8 cellular contexts compared by ENCODE assay signal in the genomic region with DNA sequence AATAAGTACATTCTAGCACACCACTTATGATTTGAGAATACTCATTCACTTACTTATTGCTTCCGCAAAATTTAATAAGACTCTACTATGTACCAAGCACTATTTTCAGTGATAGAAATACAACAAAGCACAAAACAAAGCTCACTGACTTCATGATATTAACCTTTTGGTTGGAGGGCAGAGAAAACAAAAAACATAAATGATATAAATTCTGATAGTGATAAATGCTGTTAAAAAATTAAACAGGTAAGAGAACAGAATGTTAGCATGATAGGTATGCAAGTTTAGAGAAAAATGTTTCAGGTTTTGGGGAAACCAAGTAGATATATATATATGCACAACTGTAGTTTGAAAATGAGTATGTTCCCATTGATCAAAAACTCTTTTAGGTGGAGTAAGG. TPM values are rescaled to one million over a fixed set of nuclear protein-coding genes. Genes with fewer than 3 reads are reported as not detected.
DNase-seq lines count a peak whose midpoint lies in the region; ATAC-seq, FAIRE-seq and TF ChIP-seq lines count a peak whose summit lies in the region.
"Had no signal": no experiment of that assay in that cellular context is flagged by ENCODE, and none has a peak within 500 bp of the region (broad histone marks: within the 10 kb centered on the region; RNA-seq: fewer than 3 reads in every experiment).

No MANE protein-coding gene starts in this region.

- DNase-seq in GM19239 (ENCODE audit: insufficient read length, low spot score) (no peak), OCI-LY7 (ENCODE audit: low spot score) (no peak), endodermal cell (no peak), progenitor cell of endocrine pancreas (ENCODE audit: low spot score, unreplicated experiment) (no peak)
- DNase-seq in stimulated activated CD4-positive, alpha-beta T cell treated with anti-CD3 and anti-CD28 coated beads, Interleukin-1b, Interleukin-23, amount 100 ng/mL, for 48 hours: no peak
- no peak for DNase-seq in activated CD8-positive, alpha-beta memory T cell treated with anti-CD3 and anti-CD28 coated beads for 24 hours
- DNase-seq: substantia nigra had no signal

- 100% methylated on average over 1 of the region's 1 CpG; no CpG with 5 or more reads in 1 of the 2 experiments for WGBS in endodermal cell (ENCODE audit: insufficient coverage in 1 of 2, insufficient read length in 1 of 2), 2 experiments

- TF ChIP-seq CTCF in OCI-LY7 (conservative IDR thresholded peaks at IDR 0.05; ENCODE audit: low read length) (no peak), endodermal cell (conservative IDR thresholded peaks at IDR 0.05) (no peak), progenitor cell of endocrine pancreas (IDR thresholded peaks at IDR 0.05; ENCODE audit: unreplicated experiment) (no peak)

- no TSS peak for BruUV-seq in OCI-LY7 (replicated peaks; lab: Mats Ljungman, UMichigan)

- CTCF ChIA-PET in OCI-LY7 (lab: Charles Lee; ENCODE audit: unreplicated experiment): no interaction called here

- H3K9me3 ChIP-seq in OCI-LY7 (ENCODE audit: low read length) (no peaks in the 10 kb centered on the region), endodermal cell (ENCODE audit: control insufficient read depth, low read length) (no peaks in the 10 kb centered on the region)

- H4K20me1 ChIP-seq in OCI-LY7 (ENCODE audit: insufficient read depth, low read length): peaks cover 3% of the 10 kb centered on the region; the same call in 1 of the 2 replicates

- ATAC-seq in HG02623 (IDR thresholded peaks at IDR 0.05; ENCODE audit: unreplicated experiment): no peak

- intact Hi-C loops in OCI-LY7 (cut with micrococcal nuclease; ENCODE audit: unreplicated experiment): no loop called here

- H3K27me3 Mint-ChIP-seq in endodermal cell (ENCODE audit: insufficient read depth) (no peaks in the 10 kb centered on the region), progenitor cell of endocrine pancreas (no peaks in the 10 kb centered on the region)

- H3K36me3 ChIP-seq in OCI-LY7 (ENCODE audit: insufficient read depth, low read length): peaks cover 23% of the 10 kb centered on the region
- H3K36me3 ChIP-seq in endodermal cell (ENCODE audit: control insufficient read depth, insufficient read depth, low read length): peaks cover 22% of the 10 kb centered on the region

- H3K4me3 ChIP-seq in OCI-LY7 (ENCODE audit: low read depth, low read length, poor library complexity, severe bottlenecking): peak overlapping the region; percentile 76
- peak overlapping the region; percentile 100 for H3K4me3 ChIP-seq in endodermal cell (ENCODE audit: low read length)

- H3K4me2 ChIP-seq in OCI-LY7 (ENCODE audit: low read length): peak overlapping the region; percentile 64

- peak overlapping the region; percentile 97 for H3K9ac ChIP-seq in endodermal cell (ENCODE audit: extremely low read depth, low read length, poor library complexity, severe bottlenecking)

- peaks cover 95% of the 10 kb centered on the region for H3K79me2 ChIP-seq in OCI-LY7 (ENCODE audit: insufficient read depth, low read depth, low read length)

- H3K27ac Mint-ChIP-seq in endodermal cell (no peak overlapping the region), progenitor cell of endocrine pancreas (peak overlapping the region; percentile 99)

- H3K9me2 ChIP-seq in OCI-LY7 (ENCODE audit: insufficient read depth, low read length): no peaks in the 10 kb centered on the region

- POLR2A ChIA-PET in OCI-LY7 (lab: Charles Lee): interaction anchor here (1.0 to 8.7 kb wide), 5 partner anchors 11 to 207 kb away, joined by 3 to 92 read pairs (median 6); partner anchors contain the start of genes CTH and SRSF11

- H3K4me1 ChIP-seq in OCI-LY7 (ENCODE audit: insufficient read depth, low read length, poor library complexity, severe bottlenecking): peaks cover 52% of the 10 kb centered on the region
- peaks cover 4% of the 10 kb centered on the region for H3K4me1 ChIP-seq in endodermal cell (ENCODE audit: control insufficient read depth, insufficient read depth, low read length)

- H3K36me3 Mint-ChIP-seq in endodermal cell (ENCODE audit: low read depth) (peaks cover 13% of the 10 kb centered on the region), progenitor cell of endocrine pancreas (ENCODE audit: insufficient read depth) (peaks cover 1% of the 10 kb centered on the region)

- H3K27me3 ChIP-seq in endodermal cell (ENCODE audit: control insufficient read depth, insufficient read depth, low read length, poor library complexity, severe bottlenecking): no peaks in the 10 kb centered on the region

- H3K4me3 Mint-ChIP-seq in endodermal cell (peak overlapping the region; percentile 99), progenitor cell of endocrine pancreas (ENCODE audit: low read depth) (peak overlapping the region; percentile 97)

- H3K9me3 Mint-ChIP-seq in endodermal cell (no peaks in the 10 kb centered on the region), progenitor cell of endocrine pancreas (ENCODE audit: low read depth) (no peaks in the 10 kb centered on the region)

- FAIRE-seq in GM19239 (lab: Jason Lieb, UNC): peak; percentile 11

- H3K4me1 Mint-ChIP-seq in endodermal cell: peaks cover 12% of the 10 kb centered on the region
- H3K4me1 Mint-ChIP-seq in progenitor cell of endocrine pancreas (ENCODE audit: low read depth): peaks cover 26% of the 10 kb centered on the region

- H2AFZ ChIP-seq in OCI-LY7 (ENCODE audit: low read length): no peak overlapping the region

- H3K27ac ChIP-seq in OCI-LY7 (ENCODE audit: low read depth, low read length, poor library complexity, severe bottlenecking): no peak overlapping the region
- H3K27ac ChIP-seq in endodermal cell (ENCODE audit: low read depth, low read length): no peak overlapping the region

RNA-seq across cellular contexts. Expression of gene LRRC40, which starts 1.2 kb away (rescaled TPM):
- 20.1 and 20.3 TPM in 2 replicates for total RNA-seq in OCI-LY7 (2014; rRNA removed; shearing (Covaris generic))
- 22.0 and 23.5 TPM in 2 replicates for total RNA-seq in OCI-LY7 (2022)
- total RNA-seq in endodermal cell: 10 to 100 TPM; 26.8 to 29.2 TPM
- polyA plus RNA-seq in endodermal cell (2013, experiment 1 of 2): 40.8 TPM
- 41.2 TPM for polyA plus RNA-seq in endodermal cell (2013, experiment 2 of 2)
- 27.4 and 28.7 TPM in 2 replicates for total RNA-seq in progenitor cell of endocrine pancreas

RNA-seq across cellular contexts. Expression of gene SRSF11, which starts 17.0 kb away (rescaled TPM):
- total RNA-seq in OCI-LY7 (2014; rRNA removed; shearing (Covaris generic)): 165 and 198 TPM in 2 replicates
- total RNA-seq in OCI-LY7 (2022): 245 and 265 TPM in 2 replicates
- 100 to 1,000 TPM; 227 to 232 TPM for total RNA-seq in endodermal cell
- polyA plus RNA-seq in endodermal cell (2013, experiment 1 of 2): 224 TPM
- polyA plus RNA-seq in endodermal cell (2013, experiment 2 of 2): 206 TPM
- total RNA-seq in progenitor cell of endocrine pancreas: 314 and 318 TPM in 2 replicates
